In the genomic region with DNA sequence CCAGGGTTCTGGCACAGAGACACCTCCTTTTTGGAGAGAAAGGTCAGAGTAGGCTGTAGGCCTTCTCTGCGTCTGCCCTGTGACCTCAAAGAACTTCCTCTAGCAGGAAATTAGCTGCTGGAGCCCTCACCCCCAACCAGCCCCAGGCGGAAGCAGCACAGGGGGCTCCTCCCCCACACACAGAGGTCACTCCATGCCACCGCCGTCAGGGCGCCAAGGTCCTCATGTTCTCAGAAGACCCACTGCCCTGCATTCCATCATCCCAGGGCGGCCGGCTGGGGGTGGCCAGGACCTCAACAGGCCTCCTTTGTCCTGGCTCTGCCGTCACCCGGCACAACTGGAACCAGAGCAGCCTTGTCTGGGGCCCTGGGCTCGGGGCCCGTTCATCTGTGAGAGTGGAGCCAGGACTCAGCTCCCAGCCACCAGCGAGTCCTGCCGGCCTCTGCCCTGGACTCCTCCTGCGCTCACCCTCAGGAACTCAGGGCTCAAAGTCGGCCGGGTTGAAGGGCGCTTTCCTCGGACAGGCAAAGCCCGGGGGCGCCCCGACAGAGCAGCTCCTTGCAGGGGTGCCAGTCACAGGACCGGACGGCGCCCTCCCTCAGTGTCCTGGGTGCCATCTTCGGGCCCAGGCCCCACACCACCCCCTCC, we compare ENCODE assay signal across 1 cellular context.
TF ChIP-seq lines count a peak whose summit lies in the region.

No MANE protein-coding gene starts in this region.

TF ChIP-seq in GM12878, 131 proteins besides CTCF, POLR2A, EP300 and RAD21 (continues in another document):
- TF ChIP-seq HDGF (IDR thresholded peaks at IDR 0.05): 0 out of 2 replicates have a peak, but pooled peaks have one; percentile 33
- peak in 1 of 2 experiments; percentile 78; a peak in 2 of 4 replicates for TF ChIP-seq ETV6 (conservative IDR thresholded peaks at IDR 0.05 in 1 of 2, IDR thresholded peaks at IDR 0.05 in 1 of 2; ENCODE audit: borderline replicate concordance in 1 of 2, low read depth in 1 of 2)
- TF ChIP-seq SMC3 (IDR thresholded peaks at IDR 0.05; ENCODE audit: borderline replicate concordance, low read length): no peak
- TF ChIP-seq TCF3 (IDR thresholded peaks at IDR 0.05; ENCODE audit: borderline replicate concordance, insufficient read depth, low read depth, low read length): peak; percentile 32; the same call in 1 of the 2 replicates
- peak; percentile 50; the same call in 1 of the 2 replicates for TF ChIP-seq POLR2AphosphoS5 (IDR thresholded peaks at IDR 0.05; ENCODE audit: low read length)
- TF ChIP-seq MTA3 (IDR thresholded peaks at IDR 0.05; ENCODE audit: borderline replicate concordance, low read length): no peak
- no peak for TF ChIP-seq SMARCA5 (IDR thresholded peaks at IDR 0.05)
- peak; percentile 96 for TF ChIP-seq NR2F1 (conservative IDR thresholded peaks at IDR 0.05)
- TF ChIP-seq SUPT20H (IDR thresholded peaks at IDR 0.05; ENCODE audit: borderline replicate concordance, control insufficient read depth, low read depth, low read length): no peak
- TF ChIP-seq DPF2 (IDR thresholded peaks at IDR 0.05): peak; percentile 33; the same call in 1 of the 2 replicates
- 0 out of 2 replicates have a peak, but pooled peaks have one; percentile 10 for TF ChIP-seq BCL11A (IDR thresholded peaks at IDR 0.05; ENCODE audit: low read depth, low read length)
- peak; percentile 19 for TF ChIP-seq SP1 (IDR thresholded peaks at IDR 0.05; ENCODE audit: low read depth, low read length)
- no peak for TF ChIP-seq BMI1 (IDR thresholded peaks at IDR 0.05; ENCODE audit: borderline replicate concordance)
- TF ChIP-seq, protein P1, sequence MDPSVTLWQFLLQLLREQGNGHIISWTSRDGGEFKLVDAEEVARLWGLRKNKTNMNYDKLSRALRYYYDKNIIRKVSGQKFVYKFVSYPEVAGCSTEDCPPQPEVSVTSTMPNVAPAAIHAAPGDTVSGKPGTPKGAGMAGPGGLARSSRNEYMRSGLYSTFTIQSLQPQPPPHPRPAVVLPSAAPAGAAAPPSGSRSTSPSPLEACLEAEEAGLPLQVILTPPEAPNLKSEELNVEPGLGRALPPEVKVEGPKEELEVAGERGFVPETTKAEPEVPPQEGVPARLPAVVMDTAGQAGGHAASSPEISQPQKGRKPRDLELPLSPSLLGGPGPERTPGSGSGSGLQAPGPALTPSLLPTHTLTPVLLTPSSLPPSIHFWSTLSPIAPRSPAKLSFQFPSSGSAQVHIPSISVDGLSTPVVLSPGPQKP (IDR thresholded peaks at IDR 0.05; ENCODE audit: low read depth, low read length): no peak
- no peak for TF ChIP-seq ZZZ3 (IDR thresholded peaks at IDR 0.05; ENCODE audit: control insufficient read depth, insufficient read length, low read depth)
- TF ChIP-seq CBFB (IDR thresholded peaks at IDR 0.05; ENCODE audit: low read depth): 0 out of 2 replicates have a peak, but pooled peaks have one; percentile 36
- TF ChIP-seq SREBF2 (IDR thresholded peaks at IDR 0.05; ENCODE audit: low read length): no peak
- TF ChIP-seq, protein P2, sequence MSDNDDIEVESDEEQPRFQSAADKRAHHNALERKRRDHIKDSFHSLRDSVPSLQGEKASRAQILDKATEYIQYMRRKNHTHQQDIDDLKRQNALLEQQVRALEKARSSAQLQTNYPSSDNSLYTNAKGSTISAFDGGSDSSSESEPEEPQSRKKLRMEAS (IDR thresholded peaks at IDR 0.05; ENCODE audit: low read depth, low read length): 0 out of 2 replicates have a peak, but pooled peaks have one; percentile 12
- no peak for TF ChIP-seq PAX8 (IDR thresholded peaks at IDR 0.05)
- peak; percentile 84 for TF ChIP-seq NR2C1 (IDR thresholded peaks at IDR 0.05)
- no peak for TF ChIP-seq SUZ12 (IDR thresholded peaks at IDR 0.05; ENCODE audit: unreplicated experiment)
- TF ChIP-seq ATF7 (IDR thresholded peaks at IDR 0.05; ENCODE audit: low read depth): 0 out of 2 replicates have a peak, but pooled peaks have one; percentile 13
- TF ChIP-seq RUNX3 (IDR thresholded peaks at IDR 0.05; ENCODE audit: low read length): no peak
- TF ChIP-seq RB1 (IDR thresholded peaks at IDR 0.05; ENCODE audit: borderline replicate concordance): no peak
- peak; percentile 63; the same call in 1 of the 2 replicates for TF ChIP-seq IKZF1 (conservative IDR thresholded peaks at IDR 0.05)
- TF ChIP-seq NR2C2 (IDR thresholded peaks at IDR 0.05; ENCODE audit: borderline replicate concordance, control insufficient read depth, insufficient read length, low read depth): no peak
- no peak for TF ChIP-seq RCOR1 (conservative IDR thresholded peaks at IDR 0.05; ENCODE audit: low read depth, low read length)
- peak; percentile 70; the same call in 1 of the 2 replicates for TF ChIP-seq SIN3A (IDR thresholded peaks at IDR 0.05; ENCODE audit: low read depth, low read length)
- 0 out of 2 replicates have a peak, but pooled peaks have one; percentile 26 for TF ChIP-seq TBL1XR1 (IDR thresholded peaks at IDR 0.05; ENCODE audit: low read depth, low read length)
- TF ChIP-seq GATAD2B (conservative IDR thresholded peaks at IDR 0.05; ENCODE audit: low read depth): peak; percentile 45; the same call in 1 of the 2 replicates
- no peak for TF ChIP-seq EED (IDR thresholded peaks at IDR 0.05; ENCODE audit: low read depth)
- TF ChIP-seq NFYA (IDR thresholded peaks at IDR 0.05; ENCODE audit: borderline replicate concordance, low read depth, low read length): no peak
- TF ChIP-seq ZNF384 (IDR thresholded peaks at IDR 0.05; ENCODE audit: borderline replicate concordance, low read depth, low read length): no peak
- TF ChIP-seq KLF5 (IDR thresholded peaks at IDR 0.05; ENCODE audit: partially characterized antibody): no peak
- TF ChIP-seq RFX5 (IDR thresholded peaks at IDR 0.05; ENCODE audit: low read depth, low read length): no peak
- 0 out of 2 replicates have a peak, but pooled peaks have one; percentile 18 for TF ChIP-seq RELB (IDR thresholded peaks at IDR 0.05; ENCODE audit: low read depth)
- no peak for TF ChIP-seq PML (IDR thresholded peaks at IDR 0.05; ENCODE audit: low read length)
- peak; percentile 90 for TF ChIP-seq ZNF687 (IDR thresholded peaks at IDR 0.05)
- TF ChIP-seq LARP7 (IDR thresholded peaks at IDR 0.05): no peak
- TF ChIP-seq E4F1 (IDR thresholded peaks at IDR 0.05; ENCODE audit: borderline replicate concordance, partially characterized antibody): no peak
- no peak for TF ChIP-seq FOS (IDR thresholded peaks at IDR 0.05; ENCODE audit: borderline replicate concordance, extremely low read depth, insufficient read length)
- TF ChIP-seq CHD2 (IDR thresholded peaks at IDR 0.05; ENCODE audit: borderline replicate concordance, low read depth, low read length): peak; percentile 67; the same call in 1 of the 2 replicates
- TF ChIP-seq, protein P3, sequence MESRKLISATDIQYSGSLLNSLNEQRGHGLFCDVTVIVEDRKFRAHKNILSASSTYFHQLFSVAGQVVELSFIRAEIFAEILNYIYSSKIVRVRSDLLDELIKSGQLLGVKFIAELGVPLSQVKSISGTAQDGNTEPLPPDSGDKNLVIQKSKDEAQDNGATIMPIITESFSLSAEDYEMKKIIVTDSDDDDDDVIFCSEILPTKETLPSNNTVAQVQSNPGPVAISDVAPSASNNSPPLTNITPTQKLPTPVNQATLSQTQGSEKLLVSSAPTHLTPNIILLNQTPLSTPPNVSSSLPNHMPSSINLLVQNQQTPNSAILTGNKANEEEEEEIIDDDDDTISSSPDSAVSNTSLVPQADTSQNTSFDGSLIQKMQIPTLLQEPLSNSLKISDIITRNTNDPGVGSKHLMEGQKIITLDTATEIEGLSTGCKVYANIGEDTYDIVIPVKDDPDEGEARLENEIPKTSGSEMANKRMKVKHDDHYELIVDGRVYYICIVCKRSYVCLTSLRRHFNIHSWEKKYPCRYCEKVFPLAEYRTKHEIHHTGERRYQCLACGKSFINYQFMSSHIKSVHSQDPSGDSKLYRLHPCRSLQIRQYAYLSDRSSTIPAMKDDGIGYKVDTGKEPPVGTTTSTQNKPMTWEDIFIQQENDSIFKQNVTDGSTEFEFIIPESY (IDR thresholded peaks at IDR 0.05): no peak
- TF ChIP-seq IRF3 (IDR thresholded peaks at IDR 0.05): no peak
- peak; percentile 61; the same call in 1 of the 2 replicates for TF ChIP-seq ZBTB40 (IDR thresholded peaks at IDR 0.05; ENCODE audit: borderline replicate concordance)
